7 cellular contexts compared by ENCODE assay signal in the genomic region with DNA sequence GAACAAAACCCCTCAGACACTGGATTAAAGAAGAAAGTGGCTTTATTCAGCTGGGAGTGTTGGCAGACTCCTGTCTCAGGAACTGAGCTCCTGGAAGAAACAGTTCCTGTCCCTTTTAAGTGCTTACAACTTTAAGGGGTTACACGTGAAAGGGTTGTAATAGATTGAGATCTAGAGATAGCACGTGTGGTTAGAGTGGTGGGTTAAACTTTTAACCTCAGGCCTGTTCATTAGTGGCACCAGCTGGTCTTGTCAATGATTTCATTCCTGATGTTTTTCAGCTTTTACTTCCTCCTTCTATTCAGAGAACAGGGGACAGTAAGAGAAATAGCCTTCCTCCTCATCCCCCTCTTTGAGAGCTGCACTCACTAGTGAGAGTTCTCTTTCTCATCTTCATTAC.
DNase-seq lines count a peak whose midpoint lies in the region; ATAC-seq and FAIRE-seq lines count a peak whose summit lies in the region.
"Not testable (repeated sequence)": the region's sequence is repeated elsewhere in the genome, so short reads cannot be mapped to it uniquely, and the experiment has no call there.

No MANE protein-coding gene starts in this region.

- peak; percentile 78 for ATAC-seq in GM19043 (IDR thresholded peaks at IDR 0.05; ENCODE audit: low read depth, unreplicated experiment)
- peak; percentile 71 for ATAC-seq in GM19452 (IDR thresholded peaks at IDR 0.05; ENCODE audit: unreplicated experiment)
- ATAC-seq in HG02642 (IDR thresholded peaks at IDR 0.05; ENCODE audit: poor library complexity, unreplicated experiment), result peak; percentile 72
- ATAC-seq in HG02798 (IDR thresholded peaks at IDR 0.05; ENCODE audit: poor library complexity, unreplicated experiment), result peak; percentile 44
- peak; percentile 68 for ATAC-seq in HG03066 (IDR thresholded peaks at IDR 0.05; ENCODE audit: low read depth, unreplicated experiment)
- ATAC-seq in HG03457 (IDR thresholded peaks at IDR 0.05; ENCODE audit: unreplicated experiment), result peak; percentile 81

- not testable (repeated sequence) for DNase-seq in GM18507 (ENCODE audit: extremely low spot score, insufficient read length, low read depth)

- FAIRE-seq in GM18507 (lab: Jason Lieb, UNC), result peak; percentile 73
